21 cellular contexts compared by ENCODE assay signal in the genomic region with DNA sequence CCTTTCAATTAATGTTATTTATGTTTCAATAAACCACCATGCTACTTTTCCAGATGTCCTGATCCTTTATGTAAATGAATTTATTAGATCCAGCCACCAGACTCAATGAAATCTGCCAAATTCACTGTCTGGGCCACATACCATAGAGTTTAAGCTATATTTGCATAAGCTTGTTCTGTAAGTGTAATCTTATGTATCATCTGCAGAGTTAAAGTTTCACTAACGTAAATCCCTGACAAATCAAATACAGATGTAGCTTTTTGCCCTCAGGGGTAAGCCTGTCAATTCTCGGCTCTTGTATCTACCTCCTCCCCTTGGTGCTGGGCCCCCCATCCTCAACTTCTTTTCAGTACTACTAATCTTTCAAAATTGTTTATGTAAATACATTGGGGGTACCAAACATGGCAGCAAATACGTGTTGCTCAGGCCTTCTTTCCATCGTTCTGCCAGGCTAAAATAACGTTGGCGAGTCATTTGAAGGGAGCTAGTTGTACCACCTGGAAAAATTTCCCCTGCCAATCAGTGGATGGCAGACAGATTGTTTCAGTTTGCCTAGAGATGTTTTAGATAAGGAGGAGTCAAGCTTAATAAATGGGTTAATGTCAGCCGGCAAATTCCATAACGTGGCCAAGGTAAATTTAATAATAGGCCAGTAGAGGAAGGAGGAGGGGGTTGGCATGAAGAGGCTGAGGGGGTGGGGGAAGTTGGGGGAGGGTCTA.
DNase-seq lines count a peak whose midpoint lies in the region; ATAC-seq and TF ChIP-seq lines count a peak whose summit lies in the region.
"Had no signal": no experiment of that assay in that cellular context is flagged by ENCODE, and none has a peak within 500 bp of the region (broad histone marks: within the 10 kb centered on the region; RNA-seq: fewer than 3 reads in every experiment).

No MANE protein-coding gene starts in this region.

- peaks cover 10% of the 10 kb centered on the region for H3K36me3 Mint-ChIP-seq in nephron progenitor cell (ENCODE audit: low read depth)
- H3K36me3 Mint-ChIP-seq in activated naive CD8-positive, alpha-beta T cell treated with anti-CD3 and anti-CD28 coated beads, Interleukin-2, amount 50 U/mL, for 24 hours (ENCODE audit: low read depth) = no peaks in the 10 kb centered on the region
- H3K36me3 Mint-ChIP-seq: CD4-positive, CD25-positive, alpha-beta regulatory T cell; T-cell had no signal

- H2BK20ac ChIP-seq in IMR-90 (ENCODE audit: low read depth, low read length) = no peak overlapping the region

- no peaks in the 10 kb centered on the region for H3K79me1 ChIP-seq in IMR-90 (ENCODE audit: low read depth in 1 of 2, low read length in 2 of 2)

- peaks cover 17% of the 10 kb centered on the region for H3K9me3 Mint-ChIP-seq in nephron progenitor cell
- H3K9me3 Mint-ChIP-seq in activated naive CD8-positive, alpha-beta T cell treated with anti-CD3 and anti-CD28 coated beads, Interleukin-2, amount 50 U/mL, for 24 hours = no peaks in the 10 kb centered on the region
- H3K9me3 Mint-ChIP-seq: T-cell had no signal

- H3K4me2 ChIP-seq in IMR-90 (ENCODE audit: low read depth, low read length) (no peak overlapping the region), SK-N-SH (no peak overlapping the region)
- H3K4me2 ChIP-seq: GM23338 had no signal

- no peak overlapping the region for H4K5ac ChIP-seq in IMR-90 (ENCODE audit: low read depth, low read length)

- peaks cover 42% of the 10 kb centered on the region for H3K4me1 Mint-ChIP-seq in nephron progenitor cell
- no peaks in the 10 kb centered on the region for H3K4me1 Mint-ChIP-seq in activated naive CD8-positive, alpha-beta T cell treated with anti-CD3 and anti-CD28 coated beads, Interleukin-2, amount 50 U/mL, for 24 hours
- H3K4me1 Mint-ChIP-seq: T-cell had no signal

- H2BK5ac ChIP-seq in IMR-90 (ENCODE audit: low read depth, low read length, poor library complexity, severe bottlenecking) = no peak overlapping the region

- H2AK5ac ChIP-seq in IMR-90 (ENCODE audit: low read depth, low read length) = no peak overlapping the region

- ATAC-seq in IMR-90 (ENCODE audit: low read depth) = no peak
- no peak for ATAC-seq in HG03097 (IDR thresholded peaks at IDR 0.05; ENCODE audit: low FRiP score, unreplicated experiment)
- ATAC-seq in activated naive CD8-positive, alpha-beta T cell treated with anti-CD3 and anti-CD28 coated beads, Interleukin-2, amount 50 U/mL, for 24 hours = no peak
- no peak for ATAC-seq in HG02798 (IDR thresholded peaks at IDR 0.05; ENCODE audit: poor library complexity, unreplicated experiment)
- ATAC-seq: GM23338, HCT116, Right ventricle myocardium inferior, T-cell had no signal

- H3K9me2 ChIP-seq in SK-N-SH = no peaks in the 10 kb centered on the region

- TF ChIP-seq EP300 in SK-N-SH (IDR thresholded peaks at IDR 0.05; ENCODE audit: borderline replicate concordance in 1 of 2, low read depth in 1 of 2, low read length in 1 of 2) = 0 out of 4 replicates have a peak, but pooled peaks of 1 of the 2 experiments have one; percentile 62

- H3K27me3 Mint-ChIP-seq in nephron progenitor cell (ENCODE audit: low read depth, poor library complexity) = peaks cover 3% of the 10 kb centered on the region
- peaks cover 2% of the 10 kb centered on the region for H3K27me3 Mint-ChIP-seq in activated naive CD8-positive, alpha-beta T cell treated with anti-CD3 and anti-CD28 coated beads, Interleukin-2, amount 50 U/mL, for 24 hours

- dilution Hi-C loops in IMR-90 (cut with HindIII; ENCODE audit: low sequenced_read_pairs, unreplicated experiment) = no loop called here

- CTCF ChIA-PET in IMR-90 (lab: Yijun Ruan, JAX) (interaction anchor here (1.0 kb wide), 1 partner anchor 64 kb away, joined by 3 read pairs; no protein-coding TSS in a partner anchor), SK-N-SH (lab: Yijun Ruan, JAX) (interaction anchor here (0.5 to 1.6 kb wide), 5 partner anchors 22 to 1639 kb away, joined by 3 to 8 read pairs (median 3); no protein-coding TSS in a partner anchor)

- TF ChIP-seq CTCF in C4-2B (conservative IDR thresholded peaks at IDR 0.05) = no peak
- no peak for TF ChIP-seq CTCF in IMR-90 (conservative IDR thresholded peaks at IDR 0.05; ENCODE audit: low read depth, low read length)
- no peak for TF ChIP-seq CTCF in SK-N-SH (IDR thresholded peaks at IDR 0.05)
- no peak for TF ChIP-seq CTCF in nephron progenitor cell (IDR thresholded peaks at IDR 0.05)
- no peak for TF ChIP-seq CTCF in spleen (IDR thresholded peaks at IDR 0.05 in 8 of 11, conservative IDR thresholded peaks at IDR 0.05 in 3 of 11)

- H3K27ac ChIP-seq in C4-2B = peak overlapping the region; percentile 69; the same call in 1 of the 2 replicates
- no peak overlapping the region for H3K27ac ChIP-seq in IMR-90 (ENCODE audit: insufficient read depth, low read length)
- H3K27ac ChIP-seq in SK-N-SH (ENCODE audit: low read depth in 2 of 2, low read length in 1 of 2) = peak overlapping the region in 1 of 2 experiments; percentile 60; a peak in 2 of 4 replicates
- H3K27ac ChIP-seq in spleen = no peak overlapping the region

- no peak overlapping the region for H3K4ac ChIP-seq in IMR-90 (ENCODE audit: low read depth, low read length)

- no peak overlapping the region for H4K8ac ChIP-seq in IMR-90 (ENCODE audit: low read depth in 2 of 2, low read length in 2 of 2)

- no peak overlapping the region for H2BK15ac ChIP-seq in IMR-90 (ENCODE audit: low read depth, low read length)

- no peaks in the 10 kb centered on the region for H3K79me2 ChIP-seq in SK-N-SH (ENCODE audit: insufficient read depth)

- TF ChIP-seq POLR2A in IMR-90 (IDR thresholded peaks at IDR 0.05; ENCODE audit: low read depth, low read length) (no peak), spleen (IDR thresholded peaks at IDR 0.05) (no peak)

- intact Hi-C loops in IMR-90 (cut with micrococcal nuclease) = no loop called here
- intact Hi-C loops in spleen (cut with DNase I; ENCODE audit: low total_unique reads) = no loop called here

- H2AFZ ChIP-seq in IMR-90 (replicated peaks; ENCODE audit: low read length, poor library complexity) (no peak overlapping the region), SK-N-SH (ENCODE audit: low read depth) (no peak overlapping the region)

- no CpG with 5 or more reads among the region's 8 CpGs for WGBS in IMR-90 (ENCODE audit: extremely low coverage in 2 of 2, insufficient read length in 1 of 2), 2 experiments
- WGBS in SK-N-SH (ENCODE audit: low lambda C conversion rate) = 19% methylated on average over 8 of the region's 8 CpGs
- 76 to 92% (median 85%) methylated on average over 8 of the region's 8 CpGs for WGBS in spleen, 5 donors

- DNase-seq in IMR-90 (peak; percentile 21), SK-N-SH (peak; percentile 47), nephron progenitor cell (no peak), spleen (no peak)
- no peak for DNase-seq in activated naive CD8-positive, alpha-beta T cell treated with anti-CD3 and anti-CD28 coated beads, Interleukin-2, amount 50 U/mL, for 24 hours
- DNase-seq: AML-193; Caco-2; CD4-positive, CD25-positive, alpha-beta regulatory T cell; Kasumi-1; MM.1S; NCI-H1105; NCI-H2081; NCI-H2171 treated with DMSO at 0.1 percent for 48 hours; NCI-H446; T-cell had no signal

- H3K27me3 ChIP-seq in IMR-90 (ENCODE audit: control insufficient read depth, insufficient read depth, low read length) (no peaks in the 10 kb centered on the region), SK-N-SH (ENCODE audit: insufficient read depth) (no peaks in the 10 kb centered on the region), spleen (replicated peaks in 1 of 7) (no peaks in the 10 kb centered on the region)

- H4K91ac ChIP-seq in IMR-90 (ENCODE audit: insufficient read depth, low read depth, low read length) = no peak overlapping the region

- H2BK120ac ChIP-seq in IMR-90 (ENCODE audit: low read depth, low read length) = no peak overlapping the region

- no peak for TF ChIP-seq RAD21 in IMR-90 (IDR thresholded peaks at IDR 0.05; ENCODE audit: low read length)
- TF ChIP-seq RAD21 in SK-N-SH (IDR thresholded peaks at IDR 0.05; ENCODE audit: low read length) = 0 out of 2 replicates have a peak, but pooled peaks have one; percentile 2

- no peak overlapping the region for H3K23ac ChIP-seq in IMR-90 (ENCODE audit: low read depth, low read length)

- no peaks in the 10 kb centered on the region for H3K9me3 ChIP-seq in IMR-90 (ENCODE audit: control insufficient read depth, insufficient read depth, low read length)
- no peaks in the 10 kb centered on the region for H3K9me3 ChIP-seq in SK-N-SH
- no peaks in the 10 kb centered on the region for H3K9me3 ChIP-seq in spleen
- H3K9me3 ChIP-seq: Caco-2 had no signal

- BruUV-seq in IMR-90 (replicated peaks; lab: Mats Ljungman, UMichigan) = no TSS peak

- H3K4me3 ChIP-seq in IMR-90 (ENCODE audit: insufficient read depth, low read depth, low read length) (no peak overlapping the region), SK-N-SH (ENCODE audit: low read depth in 2 of 2, low read length in 1 of 2) (no peak overlapping the region), spleen (no peak overlapping the region)
- H3K4me3 ChIP-seq: GM23338 had no signal

- H3K9me1 ChIP-seq in IMR-90 (ENCODE audit: insufficient read depth, low read length) = no peaks in the 10 kb centered on the region

- peak overlapping the region; percentile 64 for H3K27ac Mint-ChIP-seq in nephron progenitor cell
- H3K27ac Mint-ChIP-seq in activated naive CD8-positive, alpha-beta T cell treated with anti-CD3 and anti-CD28 coated beads, Interleukin-2, amount 50 U/mL, for 24 hours = no peak overlapping the region
- H3K27ac Mint-ChIP-seq: GM23338, T-cell had no signal

- H3K14ac ChIP-seq in IMR-90 (replicated peaks; ENCODE audit: low read depth, low read length) = no peak overlapping the region

- POLR2A ChIA-PET in IMR-90 (lab: Charles Lee; ENCODE audit: unreplicated experiment) = no interaction called here
- POLR2A ChIA-PET in SK-N-SH (lab: Yijun Ruan, JAX) = interaction anchor here (0.8 kb wide), 1 partner anchor 80 kb away, joined by 3 read pairs; no protein-coding TSS in a partner anchor

- H3K18ac ChIP-seq in IMR-90 (ENCODE audit: low read depth, low read length) = no peak overlapping the region

- in situ Hi-C loops in IMR-90 (cut with MboI; ENCODE audit: low sequenced_read_pairs) = no loop called here

- no peak overlapping the region for H3K56ac ChIP-seq in IMR-90 (ENCODE audit: extremely low read depth, insufficient read depth, low read length)

- H3K36me3 ChIP-seq in IMR-90 (ENCODE audit: control insufficient read depth, insufficient read depth, low read length) (no peaks in the 10 kb centered on the region), SK-N-SH (replicated peaks in 1 of 2; ENCODE audit: control insufficient read depth in 1 of 2, insufficient read depth in 2 of 2, low read length in 1 of 2) (no peaks in the 10 kb centered on the region), spleen (no peaks in the 10 kb centered on the region)

- no peak overlapping the region for H3K9ac ChIP-seq in IMR-90 (ENCODE audit: low read depth, low read length)
- H3K9ac ChIP-seq in SK-N-SH = no peak overlapping the region

- no peak overlapping the region for H3K4me3 Mint-ChIP-seq in nephron progenitor cell
- H3K4me3 Mint-ChIP-seq in activated naive CD8-positive, alpha-beta T cell treated with anti-CD3 and anti-CD28 coated beads, Interleukin-2, amount 50 U/mL, for 24 hours = no peak overlapping the region
- H3K4me3 Mint-ChIP-seq: CD4-positive, CD25-positive, alpha-beta regulatory T cell; GM23338; T-cell had no signal

- H4K20me1 ChIP-seq in IMR-90 (ENCODE audit: insufficient read depth, low read length) (no peaks in the 10 kb centered on the region), SK-N-SH (ENCODE audit: insufficient read depth) (no peaks in the 10 kb centered on the region)

- no peak overlapping the region for H2AK9ac ChIP-seq in IMR-90 (replicated peaks; ENCODE audit: low read depth, low read length, poor library complexity)

- H3F3A ChIP-seq in SK-N-SH (replicated peaks; ENCODE audit: insufficient read depth) = no peaks in the 10 kb centered on the region

- H3K4me1 ChIP-seq in IMR-90 (ENCODE audit: control insufficient read depth, insufficient read depth, low read length) = peaks cover 2% of the 10 kb centered on the region; the same call in 1 of the 2 replicates
- peaks cover 0 to 10% of the 10 kb centered on the region in 2 experiments; a peak in 2 of 4 replicates for H3K4me1 ChIP-seq in SK-N-SH (ENCODE audit: control insufficient read depth in 1 of 2, insufficient read depth in 2 of 2, low read depth in 1 of 2, low read length in 1 of 2)
- H3K4me1 ChIP-seq in spleen = no peaks in the 10 kb centered on the region

Comparison
In these comparisons a context has a peak if more than half of its experiments do, and no peak if none do; other contexts are left out.
1. DNase-seq: peak in IMR-90 (single experiment) and SK-N-SH (single experiment); none in nephron progenitor cell (single experiment), spleen (single experiment) and activated naive CD8-positive, alpha-beta T cell treated with anti-CD3 and anti-CD28 coated beads, Interleukin-2, amount 50 U/mL, for 24 hours (single experiment).